In genomic region chr13:48235100-48235813, GRCh38 we compare ENCODE assay signal across 1 cellular context.
TF ChIP-seq lines count a peak whose summit lies in the region.

No MANE protein-coding gene starts in this region.

TF ChIP-seq in IMR-90, 13 proteins besides CTCF, POLR2A, EP300 and RAD21 (continued from another document):
- TF ChIP-seq ELK1 (IDR thresholded peaks at IDR 0.05; ENCODE audit: borderline replicate concordance, low read depth, low read length) (no peak), NFE2L2 (IDR thresholded peaks at IDR 0.05; ENCODE audit: low read depth, low read length) (no peak)
